26 cellular contexts compared by ENCODE assay signal in genomic region chr4:7287918-7288280, GRCh38.
"Had no signal": no experiment of that assay in that cellular context is flagged by ENCODE, and none has a peak within 500 bp of the region (broad histone marks: within the 10 kb centered on the region; RNA-seq: fewer than 3 reads in every experiment).

No MANE protein-coding gene starts in this region.

- H3K4me3 ChIP-seq: esophagus squamous epithelium, heart right ventricle, left lung, mucosa of descending colon, neural progenitor cell, prostate gland, sigmoid colon, stomach, thyroid gland, vagina had no signal

- H3K36me3 Mint-ChIP-seq: mesothelial cell of epicardium; naive B cell; natural killer cell treated with Interleukin-12 subunit alpha and Interleukin-12 subunit beta and Interleukin-15 and Interleukin-18, amount 100 ng/mL, for 72 hours; neural progenitor cell; stimulated activated effector memory CD8-positive, alpha-beta T cell treated with anti-CD3 and anti-CD28 coated beads, Interleukin-12 subunit alpha, Interleukin-12 subunit beta, amount 100 ng/mL, for 72 hours had no signal

- H3K27me3 ChIP-seq: neural progenitor cell, sigmoid colon, thyroid gland, vagina had no signal

- ATAC-seq: effector memory CD8-positive, alpha-beta T cell; heart right ventricle; left cardiac atrium; left lung; mucosa of descending colon; natural killer cell treated with Interleukin-12 subunit alpha and Interleukin-12 subunit beta and Interleukin-15 and Interleukin-18, amount 100 ng/mL, for 72 hours; right cardiac atrium; stimulated activated effector memory CD8-positive, alpha-beta T cell treated with anti-CD3 and anti-CD28 coated beads, Interleukin-12 subunit alpha, Interleukin-12 subunit beta, amount 100 ng/mL, for 72 hours had no signal

- DNase-seq: effector memory CD8-positive, alpha-beta T cell; erythroblast; esophagus squamous epithelium; glutamatergic neuron; heart right ventricle; hippocampal formation; left cardiac atrium; mesenchymal stem cell; mucosa of descending colon; naive B cell; nucleus accumbens; right cardiac atrium; sigmoid colon; stimulated activated CD4-positive, alpha-beta T cell treated with anti-CD3 and anti-CD28 coated beads, Interleukin-2, amount 100 ng/mL, for 24 hours; stimulated activated CD4-positive, alpha-beta T cell treated with anti-CD3 and anti-CD28 coated beads, Interleukin-4, amount 100 ng/mL, for 24 hours; stimulated activated naive CD4-positive, alpha-beta T cell treated with Interleukin-2 at 50 U/mL for 16 hours; stomach; thyroid gland; trophoblast cell had no signal

- H3K27ac ChIP-seq: esophagus squamous epithelium, heart right ventricle, left lung, neural progenitor cell, prostate gland, sigmoid colon, stomach, thyroid gland, vagina had no signal

- H3K4me3 Mint-ChIP-seq: effector memory CD8-positive, alpha-beta T cell; mesothelial cell of epicardium; naive B cell; natural killer cell treated with Interleukin-12 subunit alpha and Interleukin-12 subunit beta and Interleukin-15 and Interleukin-18, amount 100 ng/mL, for 72 hours; neural progenitor cell; stimulated activated effector memory CD8-positive, alpha-beta T cell treated with anti-CD3 and anti-CD28 coated beads, Interleukin-12 subunit alpha, Interleukin-12 subunit beta, amount 100 ng/mL, for 72 hours had no signal

- H3K9me3 Mint-ChIP-seq: effector memory CD8-positive, alpha-beta T cell; mesothelial cell of epicardium; natural killer cell treated with Interleukin-12 subunit alpha and Interleukin-12 subunit beta and Interleukin-15 and Interleukin-18, amount 100 ng/mL, for 72 hours; stimulated activated effector memory CD8-positive, alpha-beta T cell treated with anti-CD3 and anti-CD28 coated beads, Interleukin-12 subunit alpha, Interleukin-12 subunit beta, amount 100 ng/mL, for 72 hours had no signal

- H3K36me3 ChIP-seq: esophagus squamous epithelium, heart right ventricle, left lung, neural progenitor cell, prostate gland, sigmoid colon, stomach, thyroid gland, vagina had no signal

- H3K27ac Mint-ChIP-seq: effector memory CD8-positive, alpha-beta T cell; mesothelial cell of epicardium; naive B cell; natural killer cell treated with Interleukin-12 subunit alpha and Interleukin-12 subunit beta and Interleukin-15 and Interleukin-18, amount 100 ng/mL, for 72 hours; stimulated activated effector memory CD8-positive, alpha-beta T cell treated with anti-CD3 and anti-CD28 coated beads, Interleukin-12 subunit alpha, Interleukin-12 subunit beta, amount 100 ng/mL, for 72 hours had no signal

- H3K9me3 ChIP-seq: esophagus squamous epithelium, heart right ventricle, left lung, mucosa of descending colon, prostate gland, sigmoid colon, stomach, thyroid gland, vagina had no signal
